23 cellular contexts compared by ENCODE assay signal in genomic region chr3:138767498-138768104, GRCh38.
"Had no signal": no experiment of that assay in that cellular context is flagged by ENCODE, and none has a peak within 500 bp of the region (broad histone marks: within the 10 kb centered on the region; RNA-seq: fewer than 3 reads in every experiment).

No MANE protein-coding gene starts in this region.

- ATAC-seq: left colon; left ventricle myocardium superior; mucosa of descending colon; sciatic nerve; stimulated activated naive CD8-positive, alpha-beta T cell treated with anti-CD3 and anti-CD28 coated beads, Interleukin-15, amount 100 ng/mL, for 72 hours had no signal

- H3K27me3 ChIP-seq: suprapubic skin had no signal

- H3K4me3 ChIP-seq: lung, mucosa of descending colon, smooth muscle cell, suprapubic skin had no signal

- H3K27ac ChIP-seq: parathyroid adenoma, suprapubic skin had no signal

- H3K4me1 ChIP-seq: parathyroid adenoma, suprapubic skin had no signal

- H3K9ac ChIP-seq: parathyroid adenoma had no signal

- H2AFZ ChIP-seq: parathyroid adenoma had no signal

- H3K9me3 ChIP-seq: suprapubic skin had no signal

- FAIRE-seq: colon, frontal cortex had no signal

- H3K4me2 ChIP-seq: smooth muscle cell had no signal

- DNase-seq: effector memory CD4-positive, alpha-beta T cell; hypothalamus; immature natural killer cell; islet precursor cell; kidney glomerular epithelial cell; left colon; left ventricle myocardium superior; mucosa of descending colon; naive B cell; stimulated activated CD4-positive, alpha-beta T cell treated with anti-CD3 and anti-CD28 coated beads, Interleukin-12 subunit alpha, Interleukin-12 subunit beta, amount 100 ng/mL, for 4 hours; stimulated activated CD4-positive, alpha-beta T cell treated with anti-CD3 and anti-CD28 coated beads, Interleukin-1b, Interleukin-23, amount 100 ng/mL, for 48 hours; stimulated activated CD4-positive, alpha-beta T cell treated with anti-CD3 and anti-CD28 coated beads, Interleukin-4, amount 100 ng/mL, for 1 hour; stimulated activated CD8-positive, alpha-beta memory T cell treated with anti-CD3 and anti-CD28 coated beads, Interleukin-4, amount 100 ng/mL, for 48 hours; stimulated activated naive CD4-positive, alpha-beta T cell; trophoblast cell had no signal
